14 cellular contexts compared by ENCODE assay signal in genomic region chr9:14306672-14307646, GRCh38. TPM values are rescaled to one million over a fixed set of nuclear protein-coding genes. Genes with fewer than 3 reads are reported as not detected.
DNase-seq lines count a peak whose midpoint lies in the region; ATAC-seq and TF ChIP-seq lines count a peak whose summit lies in the region.
"Had no signal": no experiment of that assay in that cellular context is flagged by ENCODE, and none has a peak within 500 bp of the region (broad histone marks: within the 10 kb centered on the region; RNA-seq: fewer than 3 reads in every experiment).

No MANE protein-coding gene starts in this region.

- DNase-seq in Caki2 (ENCODE audit: low read depth) (peak; percentile 65), adipocyte (ENCODE audit: low read depth) (no peak), fibroblast of the aortic adventitia (ENCODE audit: low read depth) (peak; percentile 58), occipital lobe (lab: John Stamatoyannopoulos, UW) (peak; percentile 23), right lobe of liver (no peak)
- no peak for DNase-seq in effector CD8-positive, alpha-beta T cell (lab: John Stamatoyannopoulos, UW)
- DNase-seq: activated naive CD8-positive, alpha-beta T cell treated with anti-CD3 and anti-CD28 coated beads, Interleukin-2, amount 10 ng/mL, durations not matched to agents 7 days and 5 days; activated T-cell treated with anti-CD3 and anti-CD28 coated beads for 4 hours; Kasumi-1; stimulated activated CD4-positive, alpha-beta T cell treated with anti-CD3 and anti-CD28 coated beads, Interleukin-15, amount 100 ng/mL, for 24 hours had no signal

- no peak for TF ChIP-seq POLR2A in right lobe of liver (IDR thresholded peaks at IDR 0.05)

- TF ChIP-seq CTCF in fibroblast of the aortic adventitia (IDR thresholded peaks at IDR 0.05; ENCODE audit: insufficient read depth, low read length) (no peak), right lobe of liver (IDR thresholded peaks at IDR 0.05) (no peak)

- intact Hi-C loops in right lobe of liver (cut with DNase I): no loop called here

- H3K9ac ChIP-seq in adipocyte (ENCODE audit: low read length): peak overlapping the region; percentile 97

- 83% methylated on average over 18 of the region's 26 CpGs for WGBS in right lobe of liver (ENCODE audit: insufficient coverage, low coverage, low lambda C conversion rate, missing lambda C conversion rate)

- H3K4me3 ChIP-seq in adipocyte (ENCODE audit: low read length) (peak overlapping the region; percentile 94), fibroblast of the aortic adventitia (ENCODE audit: low read depth, low read length) (peak overlapping the region; percentile 31), right lobe of liver (no peak overlapping the region)
- H3K4me3 ChIP-seq: SK-N-MC had no signal

- ATAC-seq in right lobe of liver: no peak
- no peak for ATAC-seq in HG02642 (IDR thresholded peaks at IDR 0.05; ENCODE audit: poor library complexity, unreplicated experiment)
- no peak for ATAC-seq in HG03469 (IDR thresholded peaks at IDR 0.05; ENCODE audit: unreplicated experiment)

- in situ Hi-C loops in Caki2 (cut with HindIII; ENCODE audit: low pct_unique_long_range_greater_than_20kb, low sequenced_read_pairs): no loop called here

- H3K36me3 ChIP-seq in adipocyte (ENCODE audit: control insufficient read depth, insufficient read depth, low read length, severe bottlenecking): peaks cover 18% of the 10 kb centered on the region
- peaks cover 0 to 13% (median 3%) of the 10 kb centered on the region in 4 donors for H3K36me3 ChIP-seq in right lobe of liver
- H3K36me3 ChIP-seq: neutrophil had no signal

- H3K9me3 ChIP-seq in adipocyte (ENCODE audit: control insufficient read depth, low read length) (no peaks in the 10 kb centered on the region), right lobe of liver (no peaks in the 10 kb centered on the region)
- H3K9me3 ChIP-seq: neutrophil had no signal

- no peak overlapping the region for H3K27ac ChIP-seq in right lobe of liver
- H3K27ac ChIP-seq: neutrophil, SK-N-MC had no signal

- H3K27me3 ChIP-seq in adipocyte (replicated peaks; ENCODE audit: control insufficient read depth, insufficient read depth, low read length) (no peaks in the 10 kb centered on the region), right lobe of liver (no peaks in the 10 kb centered on the region)

- H3K4me1 ChIP-seq in adipocyte (ENCODE audit: control insufficient read depth, insufficient read depth, low read length) (peaks cover 60% of the 10 kb centered on the region), right lobe of liver (peaks cover 0 to 63% (median 16%) of the 10 kb centered on the region in 4 donors)

RNA-seq across cellular contexts. Expression of gene NFIB, which starts 7.0 kb away (rescaled TPM):
- total RNA-seq in Caki2 (2014; rRNA removed; shearing (Covaris generic); ENCODE audit: low replicate concordance): 15.4 and 16.4 TPM in 2 replicates
- 107 and 111 TPM in 2 replicates for total RNA-seq in fibroblast of the aortic adventitia (ENCODE audit: low replicate concordance)
- 159 TPM for total RNA-seq in occipital lobe
- 10 to 100 TPM; 23.0 to 45.3 (median 39.6) TPM for total RNA-seq in right lobe of liver
- total RNA-seq: activated naive CD8-positive, alpha-beta T cell treated with anti-CD3 and anti-CD28 coated beads, Interleukin-2, amount 10 ng/mL, durations not matched to agents 7 days and 5 days had no signal

Comparison
In these comparisons a context has a peak if more than half of its experiments do, and no peak if none do; other contexts are left out.
1. DNase-seq: peak in Caki2 (single experiment), fibroblast of the aortic adventitia (single experiment) and occipital lobe (single experiment); none in adipocyte (single experiment), right lobe of liver (0 of 3) and effector CD8-positive, alpha-beta T cell (single experiment).
2. H3K4me3 ChIP-seq: peak in adipocyte (single experiment) and fibroblast of the aortic adventitia (single experiment); none in right lobe of liver (0 of 3).